In genomic region chr14:61417141-61417540, GRCh38 we compare ENCODE assay signal across 22 cellular contexts.
DNase-seq lines count a peak whose midpoint lies in the region; ATAC-seq and TF ChIP-seq lines count a peak whose summit lies in the region.
"Had no signal": no experiment of that assay in that cellular context is flagged by ENCODE, and none has a peak within 500 bp of the region (broad histone marks: within the 10 kb centered on the region; RNA-seq: fewer than 3 reads in every experiment).

No MANE protein-coding gene starts in this region.

- H3K36me3 Mint-ChIP-seq in activated CD8-positive, alpha-beta memory T cell treated with anti-CD3 and anti-CD28 coated beads, Interleukin-2, amount 10 ng/mL, durations not matched to agents 7 days and 5 days, result peaks cover 30% of the 10 kb centered on the region
- H3K36me3 Mint-ChIP-seq in activated T-helper 2 cell treated with anti-CD3 and anti-CD28 coated beads, Interferon-gamma antibody, Interleukin-2, Interleukin-4, amounts not matched to agents 10 μg/mL and 5 μg/mL and 100 μg/mL, durations not matched to agents 14 hours and 24 hours and 36 hours (ENCODE audit: low read depth), result peaks cover 16% of the 10 kb centered on the region
- no peaks in the 10 kb centered on the region for H3K36me3 Mint-ChIP-seq in natural killer cell
- H3K36me3 Mint-ChIP-seq: memory B cell, naive B cell, WTC11 had no signal

- no peaks in the 10 kb centered on the region for H3K27me3 ChIP-seq in DND-41 (ENCODE audit: insufficient read depth, low read length, poor library complexity)
- H3K27me3 ChIP-seq: testis had no signal

- peak overlapping the region; percentile 47 for H3K9ac ChIP-seq in DND-41 (ENCODE audit: low read depth, low read length)

- peaks cover 11% of the 10 kb centered on the region; the same call in 1 of the 2 replicates for H3K36me3 ChIP-seq in DND-41 (ENCODE audit: insufficient read depth, low read length)

- intact Hi-C loops in activated T-helper 2 cell treated with anti-CD3 and anti-CD28 coated beads, Interferon-gamma antibody, Interleukin-2, Interleukin-4, amounts not matched to agents 10 μg/mL and 5 μg/mL and 100 μg/mL, durations not matched to agents 14 hours and 24 hours and 36 hours (cut with micrococcal nuclease), result no loop called here
- intact Hi-C loops in natural killer cell (cut with micrococcal nuclease), result no loop called here

- no peak for TF ChIP-seq CTCF in DND-41 (IDR thresholded peaks at IDR 0.05; ENCODE audit: borderline replicate concordance, extremely low read depth, low read length, poor library complexity, severe bottlenecking)
- no peak for TF ChIP-seq CTCF in natural killer cell (IDR thresholded peaks at IDR 0.05)
- no peak for TF ChIP-seq CTCF in GM10248 (IDR thresholded peaks at IDR 0.05; ENCODE audit: control extremely low read depth, extremely low read depth, low read depth, missing control alignments)

- H3K79me2 ChIP-seq in DND-41 (ENCODE audit: insufficient read depth, low read length), result peaks cover 99% of the 10 kb centered on the region

- CTCF ChIA-PET in activated CD8-positive, alpha-beta memory T cell treated with anti-CD3 and anti-CD28 coated beads, Interleukin-2, amount 10 ng/mL, durations not matched to agents 7 days and 5 days (lab: Charles Lee), result interaction anchor here (0.8 to 1.2 kb wide), 3 partner anchors 15 to 67 kb away, joined by 3 read pairs; no protein-coding TSS in a partner anchor
- CTCF ChIA-PET in GM10248 (lab: Yijun Ruan, JAX), result interaction anchor here (1.9 to 2.2 kb wide), 2 partner anchors 10 to 19 kb away, joined by 6 read pairs; no protein-coding TSS in a partner anchor

- H3K9me3 ChIP-seq in DND-41 (ENCODE audit: insufficient read depth, low read length, severe bottlenecking), result no peaks in the 10 kb centered on the region
- H3K9me3 ChIP-seq: testis had no signal

- H3K4me2 ChIP-seq in DND-41 (ENCODE audit: insufficient read depth, low read length), result peak overlapping the region; percentile 53

- peak overlapping the region; percentile 90 for H3K27ac ChIP-seq in DND-41 (ENCODE audit: low read length)
- H3K27ac ChIP-seq: C4-2B, testis had no signal

- DNase-seq in activated CD8-positive, alpha-beta memory T cell treated with anti-CD3 and anti-CD28 coated beads, Interleukin-2, amount 10 ng/mL, durations not matched to agents 7 days and 5 days, result no peak
- no peak for DNase-seq in activated CD8-positive, alpha-beta memory T cell treated with anti-CD3 and anti-CD28 coated beads, Interleukin-2, amount 50 U/mL, for 4 hours
- DNase-seq in DND-41, result peak; percentile 54
- no peak for DNase-seq in activated T-helper 2 cell treated with anti-CD3 and anti-CD28 coated beads, Interferon-gamma antibody, Interleukin-2, Interleukin-4, amounts not matched to agents 10 μg/mL and 5 μg/mL and 100 μg/mL, durations not matched to agents 14 hours and 24 hours and 36 hours (ENCODE audit: low spot score)
- DNase-seq in natural killer cell, result no peak
- no peak for DNase-seq in GM10248 (ENCODE audit: extremely low spot score)
- DNase-seq in dermis blood vessel endothelial cell, result no peak
- DNase-seq: amniotic stem cell; effector CD8-positive, alpha-beta T cell; islet precursor cell; naive B cell; NCI-H1417; NCI-H2171 treated with DMSO at 0.1 percent for 48 hours; OCI-M1; SHP77 treated with DMSO at 0.1 percent for 48 hours; small intestine; stimulated activated CD4-positive, alpha-beta T cell treated with anti-CD3 and anti-CD28 coated beads, Interleukin-4, amount 100 ng/mL, for 24 hours; testis had no signal

- H3K27ac Mint-ChIP-seq in activated CD8-positive, alpha-beta memory T cell treated with anti-CD3 and anti-CD28 coated beads, Interleukin-2, amount 10 ng/mL, durations not matched to agents 7 days and 5 days, result peak overlapping the region; percentile 75
- no peak overlapping the region for H3K27ac Mint-ChIP-seq in activated T-helper 2 cell treated with anti-CD3 and anti-CD28 coated beads, Interferon-gamma antibody, Interleukin-2, Interleukin-4, amounts not matched to agents 10 μg/mL and 5 μg/mL and 100 μg/mL, durations not matched to agents 14 hours and 24 hours and 36 hours
- no peak overlapping the region for H3K27ac Mint-ChIP-seq in natural killer cell
- H3K27ac Mint-ChIP-seq: memory B cell, naive B cell, WTC11 had no signal

- peaks cover 82% of the 10 kb centered on the region for H3K4me1 ChIP-seq in DND-41 (ENCODE audit: insufficient read depth, low read length)
- H3K4me1 ChIP-seq: testis had no signal

- peaks cover under 1% of the 10 kb centered on the region for H3K4me1 Mint-ChIP-seq in activated CD8-positive, alpha-beta memory T cell treated with anti-CD3 and anti-CD28 coated beads, Interleukin-2, amount 10 ng/mL, durations not matched to agents 7 days and 5 days
- peaks cover 64% of the 10 kb centered on the region for H3K4me1 Mint-ChIP-seq in activated T-helper 2 cell treated with anti-CD3 and anti-CD28 coated beads, Interferon-gamma antibody, Interleukin-2, Interleukin-4, amounts not matched to agents 10 μg/mL and 5 μg/mL and 100 μg/mL, durations not matched to agents 14 hours and 24 hours and 36 hours (ENCODE audit: low read depth)
- no peaks in the 10 kb centered on the region for H3K4me1 Mint-ChIP-seq in natural killer cell

- H3K4me3 Mint-ChIP-seq in activated CD8-positive, alpha-beta memory T cell treated with anti-CD3 and anti-CD28 coated beads, Interleukin-2, amount 10 ng/mL, durations not matched to agents 7 days and 5 days, result no peak overlapping the region
- H3K4me3 Mint-ChIP-seq in activated T-helper 2 cell treated with anti-CD3 and anti-CD28 coated beads, Interferon-gamma antibody, Interleukin-2, Interleukin-4, amounts not matched to agents 10 μg/mL and 5 μg/mL and 100 μg/mL, durations not matched to agents 14 hours and 24 hours and 36 hours (ENCODE audit: low read depth), result peak overlapping the region; percentile 6
- peak overlapping the region; percentile 77 for H3K4me3 Mint-ChIP-seq in natural killer cell
- H3K4me3 Mint-ChIP-seq: memory B cell, WTC11 had no signal

- no peak overlapping the region; a peak in 1 of 4 replicates for H3K4me3 ChIP-seq in DND-41 (ENCODE audit: low read depth in 1 of 2, low read length in 2 of 2)
- H3K4me3 ChIP-seq: testis had no signal

- no peaks in the 10 kb centered on the region for H3K9me3 Mint-ChIP-seq in activated CD8-positive, alpha-beta memory T cell treated with anti-CD3 and anti-CD28 coated beads, Interleukin-2, amount 10 ng/mL, durations not matched to agents 7 days and 5 days (ENCODE audit: low read depth)
- no peaks in the 10 kb centered on the region for H3K9me3 Mint-ChIP-seq in activated T-helper 2 cell treated with anti-CD3 and anti-CD28 coated beads, Interferon-gamma antibody, Interleukin-2, Interleukin-4, amounts not matched to agents 10 μg/mL and 5 μg/mL and 100 μg/mL, durations not matched to agents 14 hours and 24 hours and 36 hours
- no peaks in the 10 kb centered on the region for H3K9me3 Mint-ChIP-seq in natural killer cell
- H3K9me3 Mint-ChIP-seq: memory B cell, naive B cell, WTC11 had no signal

- no peaks in the 10 kb centered on the region; the same call in 1 of the 2 replicates for H4K20me1 ChIP-seq in DND-41 (ENCODE audit: insufficient read depth, low read length)

- no peaks in the 10 kb centered on the region for H3K27me3 Mint-ChIP-seq in activated CD8-positive, alpha-beta memory T cell treated with anti-CD3 and anti-CD28 coated beads, Interleukin-2, amount 10 ng/mL, durations not matched to agents 7 days and 5 days
- no peaks in the 10 kb centered on the region for H3K27me3 Mint-ChIP-seq in activated T-helper 2 cell treated with anti-CD3 and anti-CD28 coated beads, Interferon-gamma antibody, Interleukin-2, Interleukin-4, amounts not matched to agents 10 μg/mL and 5 μg/mL and 100 μg/mL, durations not matched to agents 14 hours and 24 hours and 36 hours (ENCODE audit: low read depth)
- no peaks in the 10 kb centered on the region for H3K27me3 Mint-ChIP-seq in natural killer cell (ENCODE audit: low read depth in 2 of 2)

- peak; percentile 35 for ATAC-seq in activated CD8-positive, alpha-beta memory T cell treated with anti-CD3 and anti-CD28 coated beads, Interleukin-2, amount 10 ng/mL, durations not matched to agents 7 days and 5 days
- ATAC-seq in DND-41 (ENCODE audit: insufficient read depth, low read depth) (peak; percentile 70), natural killer cell (peak; percentile 16 to 33 (median 19)), HG02763 (IDR thresholded peaks at IDR 0.05; ENCODE audit: unreplicated experiment) (no peak)
- ATAC-seq: WTC11 had no signal

- POLR2A ChIA-PET in GM10248 (lab: Yijun Ruan, JAX), result interaction anchor here (0.6 to 0.7 kb wide), 3 partner anchors 17 to 400 kb away, joined by 3 to 4 read pairs (median 4); no protein-coding TSS in a partner anchor

- no peak overlapping the region for H2AFZ ChIP-seq in DND-41 (ENCODE audit: low read depth, low read length)
